Comparison of ENCODE assay signal across 24 cellular contexts in genomic region chr21:43021191-43021590, GRCh38.
"Had no signal": no experiment of that assay in that cellular context is flagged by ENCODE, and none has a peak within 500 bp of the region (broad histone marks: within the 10 kb centered on the region; RNA-seq: fewer than 3 reads in every experiment).

No MANE protein-coding gene starts in this region.

- H2AFZ ChIP-seq: hepatocyte had no signal

- H3K27ac ChIP-seq: body of pancreas, cardiac muscle cell, hepatocyte, left lung, neutrophil, pancreas, tibial nerve, uterus had no signal

- H3K4me1 ChIP-seq: body of pancreas, left lung, pancreas, uterus had no signal

- H3K4me1 Mint-ChIP-seq: activated CD4-positive, alpha-beta memory T cell treated with anti-CD3 and anti-CD28 coated beads, Interleukin-2, amount 10 ng/mL, durations not matched to agents 7 days and 5 days; activated CD4-positive, alpha-beta T cell treated with anti-CD3 and anti-CD28 coated beads, Interleukin-2, amount 10 ng/mL, durations not matched to agents 24 days and 14 days; activated naive CD4-positive, alpha-beta T cell treated with anti-CD3 and anti-CD28 coated beads, Interleukin-2, amount 50 U/mL, for 24 hours had no signal

- H3K79me2 ChIP-seq: hepatocyte had no signal

- H3K9me3 ChIP-seq: body of pancreas, left lung, neutrophil, pancreas, tibial nerve, uterus had no signal

- H3K27me3 ChIP-seq: body of pancreas, cardiac muscle cell, hepatocyte, left lung, neutrophil, pancreas, tibial nerve, uterus had no signal

- H3K4me3 ChIP-seq: body of pancreas, cardiac muscle cell, hepatocyte, left lung, pancreas, tibial nerve, uterus had no signal

- H3K27me3 Mint-ChIP-seq: activated CD4-positive, alpha-beta memory T cell treated with anti-CD3 and anti-CD28 coated beads, Interleukin-2, amount 10 ng/mL, durations not matched to agents 7 days and 5 days; activated CD4-positive, alpha-beta T cell treated with anti-CD3 and anti-CD28 coated beads, Interleukin-2, amount 10 ng/mL, durations not matched to agents 24 days and 14 days; activated naive CD4-positive, alpha-beta T cell treated with anti-CD3 and anti-CD28 coated beads, Interleukin-2, amount 50 U/mL, for 24 hours; naive thymus-derived CD8-positive, alpha-beta T cell; stimulated activated naive CD8-positive, alpha-beta T cell treated with anti-CD3 and anti-CD28 coated beads, Interleukin-15, Interleukin-2, amounts not matched to agents 100 ng/mL and 50 ng/mL, for 24 hours had no signal

- DNase-seq: activated CD4-positive, alpha-beta memory T cell treated with anti-CD3 and anti-CD28 coated beads, Interleukin-2, amount 10 ng/mL, durations not matched to agents 7 days and 5 days; activated CD4-positive, alpha-beta T cell treated with anti-CD3 and anti-CD28 coated beads, Interleukin-2, amount 10 ng/mL, durations not matched to agents 24 days and 14 days; activated gamma-delta T cell treated with Interleukin-2 at 50 U/mL for 16 hours; activated T-cell treated with anti-CD3 and anti-CD28 coated beads, Interleukin-2, amount 50 U/mL, for 1 hour; anterior cingulate cortex; body of pancreas; erythroblast; glutamatergic neuron; naive thymus-derived CD8-positive, alpha-beta T cell; pancreas; right cardiac atrium; stimulated activated CD4-positive, alpha-beta T cell treated with anti-CD3 and anti-CD28 coated beads, Interleukin-4, amount 100 ng/mL, for 4 hours; substantia nigra; T-helper 2 cell; uterus had no signal

- H3K4me2 ChIP-seq: hepatocyte had no signal

- ATAC-seq: activated CD4-positive, CD25-positive, alpha-beta regulatory T cell treated with anti-CD3 and anti-CD28 coated beads, Interleukin-2, amount 50 U/mL, for 24 hours; body of pancreas; left lung; naive thymus-derived CD8-positive, alpha-beta T cell; pancreas had no signal

- H3K4me3 Mint-ChIP-seq: activated CD4-positive, alpha-beta memory T cell treated with anti-CD3 and anti-CD28 coated beads, Interleukin-2, amount 10 ng/mL, durations not matched to agents 7 days and 5 days; activated CD4-positive, alpha-beta T cell treated with anti-CD3 and anti-CD28 coated beads, Interleukin-2, amount 10 ng/mL, durations not matched to agents 24 days and 14 days; activated naive CD4-positive, alpha-beta T cell treated with anti-CD3 and anti-CD28 coated beads, Interleukin-2, amount 50 U/mL, for 24 hours; mesothelial cell of epicardium; naive thymus-derived CD8-positive, alpha-beta T cell; stimulated activated naive CD8-positive, alpha-beta T cell treated with anti-CD3 and anti-CD28 coated beads, Interleukin-15, Interleukin-2, amounts not matched to agents 100 ng/mL and 50 ng/mL, for 24 hours had no signal

- H3K27ac Mint-ChIP-seq: activated CD4-positive, alpha-beta memory T cell treated with anti-CD3 and anti-CD28 coated beads, Interleukin-2, amount 10 ng/mL, durations not matched to agents 7 days and 5 days; activated CD4-positive, alpha-beta T cell treated with anti-CD3 and anti-CD28 coated beads, Interleukin-2, amount 10 ng/mL, durations not matched to agents 24 days and 14 days; activated naive CD4-positive, alpha-beta T cell treated with anti-CD3 and anti-CD28 coated beads, Interleukin-2, amount 50 U/mL, for 24 hours; mesothelial cell of epicardium; stimulated activated naive CD8-positive, alpha-beta T cell treated with anti-CD3 and anti-CD28 coated beads, Interleukin-15, Interleukin-2, amounts not matched to agents 100 ng/mL and 50 ng/mL, for 24 hours had no signal

- H3K9me3 Mint-ChIP-seq: activated CD4-positive, alpha-beta memory T cell treated with anti-CD3 and anti-CD28 coated beads, Interleukin-2, amount 10 ng/mL, durations not matched to agents 7 days and 5 days; activated CD4-positive, alpha-beta T cell treated with anti-CD3 and anti-CD28 coated beads, Interleukin-2, amount 10 ng/mL, durations not matched to agents 24 days and 14 days; activated naive CD4-positive, alpha-beta T cell treated with anti-CD3 and anti-CD28 coated beads, Interleukin-2, amount 50 U/mL, for 24 hours; mesothelial cell of epicardium; naive thymus-derived CD8-positive, alpha-beta T cell; stimulated activated naive CD8-positive, alpha-beta T cell treated with anti-CD3 and anti-CD28 coated beads, Interleukin-15, Interleukin-2, amounts not matched to agents 100 ng/mL and 50 ng/mL, for 24 hours had no signal

- H3K36me3 ChIP-seq: uterus had no signal
